ENCODE assay signal across 9 cellular contexts in the genomic region with DNA sequence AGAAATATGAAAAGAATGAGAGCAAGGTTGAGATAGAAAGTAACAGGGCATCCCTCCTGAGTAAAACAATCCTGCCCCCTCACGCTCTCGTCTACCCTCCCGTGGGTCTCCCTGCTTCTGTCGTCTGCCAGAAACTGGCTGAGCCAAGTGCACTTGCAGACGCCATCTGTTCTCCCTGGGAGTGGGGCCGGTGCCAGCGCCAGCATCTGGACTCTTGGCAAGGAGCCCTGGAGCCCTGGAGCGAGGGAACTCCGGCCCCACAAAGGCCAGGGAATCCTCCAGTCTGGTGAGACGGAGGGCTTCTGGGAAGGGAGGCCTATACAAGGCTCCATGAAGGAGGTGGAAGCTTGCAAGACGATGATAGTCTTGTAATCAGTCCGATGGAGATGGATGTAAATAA. TPM values are rescaled to one million over a fixed set of nuclear protein-coding genes. Genes with fewer than 3 reads are reported as not detected.
DNase-seq lines count a peak whose midpoint lies in the region; ATAC-seq, FAIRE-seq and TF ChIP-seq lines count a peak whose summit lies in the region.
"Had no signal": no experiment of that assay in that cellular context is flagged by ENCODE, and none has a peak within 500 bp of the region (broad histone marks: within the 10 kb centered on the region; RNA-seq: fewer than 3 reads in every experiment).

No MANE protein-coding gene starts in this region.

- H3K4me2 ChIP-seq in HepG2 (ENCODE audit: low read depth, low read length): no peak overlapping the region
- H3K4me2 ChIP-seq: BLaER1 treated with 17β-estradiol and CSF1 and Interleukin-3, amounts not matched to agents 10 nM and 100 nM had no signal

- TF ChIP-seq RAD21 in liver (IDR thresholded peaks at IDR 0.05) (no peak), HepG2 (CRISPR knock-in tag; IDR thresholded peaks at IDR 0.05) (no peak)

- in situ Hi-C loops in HepG2 (cut with HindIII; ENCODE audit: extremely low pct_ligation_motif_present, low pct_unique_long_range_greater_than_20kb): no loop called here

- DNase-seq in HepG2 (ENCODE audit: low spot score) (no peak), left colon (peak; percentile 76 to 78), aorta (peak; percentile 89 to 90), MV-4-11 (lab: John Stamatoyannopoulos, UW) (no peak)
- DNase-seq in CD4-positive, alpha-beta T cell: no peak
- DNase-seq in activated CD4-positive, alpha-beta T cell treated with anti-CD3 and anti-CD28 coated beads, Interleukin-2, amount 50 U/mL, for 4 hours: no peak

- no peak overlapping the region for H2AFZ ChIP-seq in HepG2 (ENCODE audit: low read length)

- peaks cover 53% of the 10 kb centered on the region for H3K4me1 Mint-ChIP-seq in brain
- H3K4me1 Mint-ChIP-seq in CD4-positive, alpha-beta T cell (ENCODE audit: low read depth): peaks cover 14% of the 10 kb centered on the region

- no peak for FAIRE-seq in HepG2 (lab: Jason Lieb, UNC)

- intact Hi-C loops in HepG2 (cut with micrococcal nuclease; ENCODE audit: unreplicated experiment) (no loop called here), left colon (cut with DNase I, micrococcal nuclease) (no loop called here), aorta (cut with DNase I) (no loop called here)
- intact Hi-C loops in CD4-positive, alpha-beta T cell (cut with DNase I, micrococcal nuclease): no loop called here

- no peak overlapping the region for H3K27ac ChIP-seq in liver (ENCODE audit: low read depth in 1 of 2, low read length in 2 of 2)
- no peak overlapping the region for H3K27ac ChIP-seq in HepG2 (ENCODE audit: extremely low read length, insufficient read depth, low read length)
- no peak overlapping the region for H3K27ac ChIP-seq in aorta (ENCODE audit: low read depth in 1 of 2, low read length in 2 of 2)
- H3K27ac ChIP-seq in CD4-positive, alpha-beta T cell (ENCODE audit: low read depth, low read length): no peak overlapping the region

- H3K79me2 ChIP-seq in HepG2 (ENCODE audit: insufficient read depth, low read length): no peaks in the 10 kb centered on the region

- WGBS in liver: 55% methylated on average over 12 of the region's 12 CpGs
- WGBS in HepG2 (ENCODE audit: low lambda C conversion rate): 87% methylated on average over 12 of the region's 12 CpGs
- 3 to 5% methylated on average over 12 of the region's 12 CpGs for WGBS in aorta, 2 donors

- H3K4me3 ChIP-seq in liver (ENCODE audit: low read depth in 1 of 3, low read length in 3 of 3) (no peak overlapping the region), HepG2 (replicated peaks in 1 of 3; ENCODE audit: insufficient read depth in 1 of 3, low read depth in 2 of 3, low read length in 3 of 3) (no peak overlapping the region), aorta (ENCODE audit: low read length in 2 of 2) (no peak overlapping the region)
- H3K4me3 ChIP-seq: BLaER1 treated with 17β-estradiol and CSF1 and Interleukin-3, amounts not matched to agents 10 nM and 100 nM had no signal

- H3K9me3 ChIP-seq in liver (ENCODE audit: control insufficient read depth in 4 of 4, low read length in 3 of 4) (no peaks in the 10 kb centered on the region), HepG2 (ENCODE audit: low read length) (no peaks in the 10 kb centered on the region), aorta (ENCODE audit: control insufficient read depth, low read length) (no peaks in the 10 kb centered on the region)
- no peaks in the 10 kb centered on the region for H3K9me3 ChIP-seq in CD4-positive, alpha-beta T cell (ENCODE audit: control insufficient read depth, low read length)
- H3K9me3 ChIP-seq: BLaER1 treated with 17β-estradiol and CSF1 and Interleukin-3, amounts not matched to agents 10 nM and 100 nM had no signal

- CTCF ChIA-PET in HepG2 (lab: Yijun Ruan, JAX; ENCODE audit: low intra/inter-chr PET ratio, low total read pairs): no interaction called here
- CTCF ChIA-PET in CD4-positive, alpha-beta T cell (lab: Charles Lee): no interaction called here

- ATAC-seq in HepG2 (no peak), left colon (peak; percentile 61), aorta (ENCODE audit: low FRiP score) (peak; percentile 58)
- ATAC-seq in CD4-positive, alpha-beta T cell (ENCODE audit: poor library complexity): no peak

- peaks cover 4% of the 10 kb centered on the region for H3K36me3 Mint-ChIP-seq in brain
- no peaks in the 10 kb centered on the region for H3K36me3 Mint-ChIP-seq in CD4-positive, alpha-beta T cell (ENCODE audit: low read depth)

- TF ChIP-seq POLR2A in HepG2 (IDR thresholded peaks at IDR 0.05; ENCODE audit: insufficient read depth in 1 of 2, low read depth in 2 of 2, low read length in 2 of 2): no peak

- peak overlapping the region; percentile 56 to 73 (median 60) for H3K4me3 Mint-ChIP-seq in brain
- no peak overlapping the region for H3K4me3 Mint-ChIP-seq in CD4-positive, alpha-beta T cell

- no peaks in the 10 kb centered on the region for H3K27me3 ChIP-seq in liver (ENCODE audit: control insufficient read depth in 4 of 4, insufficient read depth in 4 of 4, low read length in 3 of 4)
- H3K27me3 ChIP-seq in HepG2 (ENCODE audit: control insufficient read depth in 1 of 2, insufficient read depth in 2 of 2, low read length in 2 of 2): no peaks in the 10 kb centered on the region
- H3K27me3 ChIP-seq in aorta (ENCODE audit: control insufficient read depth in 1 of 2, insufficient read depth in 2 of 2, low read length in 1 of 2): no peaks in the 10 kb centered on the region
- no peaks in the 10 kb centered on the region for H3K27me3 ChIP-seq in CD4-positive, alpha-beta T cell (ENCODE audit: control insufficient read depth, insufficient read depth, low read length)

- H3K4me1 ChIP-seq in liver (ENCODE audit: control insufficient read depth in 4 of 4, insufficient read depth in 4 of 4, low read length in 3 of 4) (peaks cover 0 to 6% (median 4%) of the 10 kb centered on the region in 4 donors), HepG2 (ENCODE audit: insufficient read depth, low read length) (peaks cover 26% of the 10 kb centered on the region), aorta (ENCODE audit: control insufficient read depth in 1 of 2, insufficient read depth in 2 of 2, low read length in 2 of 2) (no peaks in the 10 kb centered on the region)

- H3K27me3 Mint-ChIP-seq in brain: peaks cover 4% of the 10 kb centered on the region
- H3K27me3 Mint-ChIP-seq in CD4-positive, alpha-beta T cell: no peaks in the 10 kb centered on the region

- TF ChIP-seq EP300 in HepG2 (IDR thresholded peaks at IDR 0.05; ENCODE audit: low read depth in 2 of 2, low read length in 2 of 2) (no peak), HepG2 (CRISPR knock-in tag; IDR thresholded peaks at IDR 0.05; ENCODE audit: borderline replicate concordance) (no peak)

- H3K9ac ChIP-seq in liver (ENCODE audit: low read depth in 1 of 2, low read length in 2 of 2) (no peak overlapping the region), HepG2 (ENCODE audit: insufficient read depth, low read depth, low read length) (no peak overlapping the region)
- H3K9ac ChIP-seq: BLaER1 treated with 17β-estradiol and CSF1 and Interleukin-3, amounts not matched to agents 10 nM and 100 nM had no signal

- TF ChIP-seq CTCF in liver (IDR thresholded peaks at IDR 0.05; ENCODE audit: low read depth, low read length, missing input control): no peak
- TF ChIP-seq CTCF in HepG2 (CRISPR knock-in tag; IDR thresholded peaks at IDR 0.05): no peak
- TF ChIP-seq CTCF in brain (conservative IDR thresholded peaks at IDR 0.05): no peak
- TF ChIP-seq CTCF in CD4-positive, alpha-beta T cell (IDR thresholded peaks at IDR 0.05): no peak

- BruUV-seq in HepG2 (replicated peaks; lab: Mats Ljungman, UMichigan): no TSS peak

- no peaks in the 10 kb centered on the region for H3K36me3 ChIP-seq in liver (ENCODE audit: control insufficient read depth in 4 of 4, insufficient read depth in 3 of 4, low read depth in 1 of 4, low read length in 3 of 4)
- H3K36me3 ChIP-seq in HepG2 (replicated peaks in 1 of 2; ENCODE audit: control insufficient read depth in 1 of 2, insufficient read depth in 2 of 2, low read length in 2 of 2): no peaks in the 10 kb centered on the region; a peak in 2 of 5 replicates
- H3K36me3 ChIP-seq in aorta (ENCODE audit: control insufficient read depth in 1 of 2, insufficient read depth in 2 of 2, low read length in 1 of 2): no peaks in the 10 kb centered on the region

- no peaks in the 10 kb centered on the region for H4K20me1 ChIP-seq in HepG2 (ENCODE audit: insufficient read depth, low read length)

- peaks cover 0 to 3% (median 0%) of the 10 kb centered on the region in 5 experiments for H3K9me3 Mint-ChIP-seq in brain
- no peaks in the 10 kb centered on the region for H3K9me3 Mint-ChIP-seq in CD4-positive, alpha-beta T cell

- H3K27ac Mint-ChIP-seq in brain: peak overlapping the region; percentile 22 to 95 (median 85)
- H3K27ac Mint-ChIP-seq in CD4-positive, alpha-beta T cell: no peak overlapping the region

- POLR2A ChIA-PET in HepG2 (lab: Yijun Ruan, JAX): interaction anchor here (2.2 kb wide), 1 partner anchor 10 kb away, joined by 7 read pairs; a partner anchor contains a TSS
- POLR2A ChIA-PET in CD4-positive, alpha-beta T cell (lab: Charles Lee): no interaction called here

RNA-seq across cellular contexts. Expression of a gene that starts 2.3 kb away (rescaled TPM):
- total RNA-seq in liver (1 to 10 TPM; 2.8 to 3.1 TPM), HepG2 (2016; rRNA removed; fragmentation: Illumina TruSeq; extraction: Trizol) (6.3 and 8.4 TPM in 2 replicates), left colon (1 to 10 TPM; 2.8 to 4.9 TPM), aorta (10 to 100 TPM in 1 of 2 donors, 1 to 10 TPM in 1; 9.5 to 28.2 TPM)
- polyA plus RNA-seq in liver (1 to 10 TPM; 1.6 to 4.0 TPM), HepG2 (2011; rRNA removed) (10.3 and 11.2 TPM in 2 replicates), brain (ENCODE audit: insufficient read depth, low read depth, low replicate concordance) (8.6 TPM), aorta (10 to 100 TPM in 1 of 2 donors, 1 to 10 TPM in 1; 8.9 to 55.8 TPM)
- total RNA-seq in HepG2 (2016; cell fraction: cytosol; rRNA removed; fragmentation: Illumina TruSeq; extraction: Trizol; ENCODE audit: low read depth): 4.9 and 6.5 TPM in 2 replicates
- 6.2 and 7.3 TPM in 2 replicates for total RNA-seq in HepG2 (2016; cell fraction: insoluble cytoplasmic fraction; rRNA removed; fragmentation: Illumina TruSeq; extraction: Trizol)
- 3.9 and 4.6 TPM in 2 replicates for total RNA-seq in HepG2 (2016; cell fraction: membrane; rRNA removed; fragmentation: Illumina TruSeq; extraction: Trizol)
- total RNA-seq in HepG2 (2016; cell fraction: nucleus; rRNA removed; fragmentation: Illumina TruSeq; extraction: Trizol): 3.4 and 6.0 TPM in 2 replicates
- polyA plus RNA-seq in HepG2 (2011; cell fraction: cytosol; rRNA removed): 8.3 and 10.4 TPM in 2 replicates
- polyA plus RNA-seq in HepG2 (2011; cell fraction: nucleus; rRNA removed): 23.1 and 25.5 TPM in 2 replicates
- polyA plus RNA-seq in HepG2 (2012): 7.9 and 10.2 TPM in 2 replicates
- 4.9 and 5.8 TPM in 2 replicates for polyA plus RNA-seq in HepG2 (2016; cell fraction: cytosol; fragmentation: Illumina TruSeq; extraction: Trizol; ENCODE audit: low read depth)
- polyA plus RNA-seq in HepG2 (2016; cell fraction: insoluble cytoplasmic fraction; fragmentation: Illumina TruSeq; extraction: Trizol; ENCODE audit: low read depth): 5.7 and 7.2 TPM in 2 replicates
- polyA plus RNA-seq in HepG2 (2016; cell fraction: membrane; fragmentation: Illumina TruSeq; extraction: Trizol; ENCODE audit: low read depth): 4.2 and 4.9 TPM in 2 replicates
- 9.5 and 11.5 TPM in 2 replicates for polyA plus RNA-seq in HepG2 (2016; cell fraction: nucleus; fragmentation: Illumina TruSeq; extraction: Trizol; ENCODE audit: insufficient read depth, low read depth)
- polyA minus RNA-seq in HepG2 (2011; rRNA and poly(A)+ RNA removed; ENCODE audit: low replicate concordance): 2.0 and 33.3 TPM in 2 replicates
- polyA minus RNA-seq in HepG2 (2011; cell fraction: cytosol; rRNA and poly(A)+ RNA removed): 4.9 and 7.2 TPM in 2 replicates
- polyA minus RNA-seq in HepG2 (2011; cell fraction: nucleus; rRNA and poly(A)+ RNA removed): 12.7 and 17.7 TPM in 2 replicates
- 1 to 10 TPM; 6.8 to 7.7 TPM for total RNA-seq in CD4-positive, alpha-beta T cell

RNA-seq across cellular contexts. Expression of a gene that starts 10.0 kb away (rescaled TPM):
- total RNA-seq in liver: 1 to 10 TPM; 2.4 to 2.5 TPM
- 1 to 10 TPM; 3.5 to 3.7 TPM for polyA plus RNA-seq in liver
- total RNA-seq in HepG2 (2016; rRNA removed; fragmentation: Illumina TruSeq; extraction: Trizol): 4.4 and 5.3 TPM in 2 replicates
- 1.6 and 2.5 TPM in 2 replicates for total RNA-seq in HepG2 (2016; cell fraction: cytosol; rRNA removed; fragmentation: Illumina TruSeq; extraction: Trizol; ENCODE audit: low read depth)
- total RNA-seq in HepG2 (2016; cell fraction: insoluble cytoplasmic fraction; rRNA removed; fragmentation: Illumina TruSeq; extraction: Trizol): 4.5 and 4.8 TPM in 2 replicates
- total RNA-seq in HepG2 (2016; cell fraction: membrane; rRNA removed; fragmentation: Illumina TruSeq; extraction: Trizol): 3.0 and 4.0 TPM in 2 replicates
- total RNA-seq in HepG2 (2016; cell fraction: nucleus; rRNA removed; fragmentation: Illumina TruSeq; extraction: Trizol): 2.3 and 2.6 TPM in 2 replicates
- polyA plus RNA-seq in HepG2 (2011; rRNA removed): 2.9 and 3.1 TPM in 2 replicates
- 2.1 and 3.5 TPM in 2 replicates for polyA plus RNA-seq in HepG2 (2011; cell fraction: cytosol; rRNA removed)
- 2.3 and 2.4 TPM in 2 replicates for polyA plus RNA-seq in HepG2 (2011; cell fraction: nucleus; rRNA removed)
- 1.1 and 1.5 TPM in 2 replicates for polyA plus RNA-seq in HepG2 (2012)
- 1.9 TPM in 2 replicates for polyA plus RNA-seq in HepG2 (2016; cell fraction: cytosol; fragmentation: Illumina TruSeq; extraction: Trizol; ENCODE audit: low read depth)
- 3.4 and 4.7 TPM in 2 replicates for polyA plus RNA-seq in HepG2 (2016; cell fraction: insoluble cytoplasmic fraction; fragmentation: Illumina TruSeq; extraction: Trizol; ENCODE audit: low read depth)
- 2.7 and 3.1 TPM in 2 replicates for polyA plus RNA-seq in HepG2 (2016; cell fraction: membrane; fragmentation: Illumina TruSeq; extraction: Trizol; ENCODE audit: low read depth)
- polyA plus RNA-seq in HepG2 (2016; cell fraction: nucleus; fragmentation: Illumina TruSeq; extraction: Trizol; ENCODE audit: insufficient read depth, low read depth): 3.4 and 5.8 TPM in 2 replicates
- 2.0 and 4.3 TPM in 2 replicates for polyA minus RNA-seq in HepG2 (2011; rRNA and poly(A)+ RNA removed; ENCODE audit: low replicate concordance)
- polyA minus RNA-seq in HepG2 (2011; cell fraction: cytosol; rRNA and poly(A)+ RNA removed): 1.2 and 1.5 TPM in 2 replicates
- 0.90 and 2.5 TPM in 2 replicates for polyA minus RNA-seq in HepG2 (2011; cell fraction: nucleus; rRNA and poly(A)+ RNA removed)
- polyA plus RNA-seq in brain (ENCODE audit: insufficient read depth, low read depth, low replicate concordance): 11.8 TPM
- total RNA-seq in left colon: 1 to 10 TPM; 6.2 to 8.6 TPM
- 1 to 10 TPM; 4.1 to 5.6 TPM for total RNA-seq in aorta
- polyA plus RNA-seq in aorta: 10 to 100 TPM in 1 of 2 donors, 1 to 10 TPM in 1; 1.6 to 13.5 TPM
- 10 to 100 TPM; 21.1 to 26.8 TPM for total RNA-seq in CD4-positive, alpha-beta T cell

RNA-seq across cellular contexts. Expression of a gene that starts 20.3 kb away (rescaled TPM):
- 10 to 100 TPM in 1 of 2 donors, 1 to 10 TPM in 1; 4.9 to 10.6 TPM for total RNA-seq in liver
- polyA plus RNA-seq in liver: 1 to 10 TPM in 1 of 2 donors, under 1 TPM in 1; 0.83 to 8.9 TPM
- total RNA-seq in HepG2 (2016; rRNA removed; fragmentation: Illumina TruSeq; extraction: Trizol): 2.7 and 4.1 TPM in 2 replicates
- total RNA-seq in HepG2 (2016; cell fraction: cytosol; rRNA removed; fragmentation: Illumina TruSeq; extraction: Trizol; ENCODE audit: low read depth): 6.2 and 9.0 TPM in 2 replicates
- 2.2 and 3.6 TPM in 2 replicates for total RNA-seq in HepG2 (2016; cell fraction: insoluble cytoplasmic fraction; rRNA removed; fragmentation: Illumina TruSeq; extraction: Trizol)
- 12.7 and 14.7 TPM in 2 replicates for total RNA-seq in HepG2 (2016; cell fraction: membrane; rRNA removed; fragmentation: Illumina TruSeq; extraction: Trizol)
- total RNA-seq in HepG2 (2016; cell fraction: nucleus; rRNA removed; fragmentation: Illumina TruSeq; extraction: Trizol): 3.0 and 7.5 TPM in 2 replicates
- polyA plus RNA-seq in HepG2 (2011; rRNA removed): 5.4 and 6.2 TPM in 2 replicates
- 4.9 and 6.6 TPM in 2 replicates for polyA plus RNA-seq in HepG2 (2011; cell fraction: cytosol; rRNA removed)
- polyA plus RNA-seq in HepG2 (2011; cell fraction: nucleus; rRNA removed): 24.0 and 30.3 TPM in 2 replicates
- 27.5 and 39.6 TPM in 2 replicates for polyA plus RNA-seq in HepG2 (2012)
- 35.9 and 36.5 TPM in 2 replicates for polyA plus RNA-seq in HepG2 (2016; cell fraction: cytosol; fragmentation: Illumina TruSeq; extraction: Trizol; ENCODE audit: low read depth)
- 13.3 and 16.4 TPM in 2 replicates for polyA plus RNA-seq in HepG2 (2016; cell fraction: insoluble cytoplasmic fraction; fragmentation: Illumina TruSeq; extraction: Trizol; ENCODE audit: low read depth)
- polyA plus RNA-seq in HepG2 (2016; cell fraction: membrane; fragmentation: Illumina TruSeq; extraction: Trizol; ENCODE audit: low read depth): 49.5 and 52.5 TPM in 2 replicates
- 30.3 and 32.9 TPM in 2 replicates for polyA plus RNA-seq in HepG2 (2016; cell fraction: nucleus; fragmentation: Illumina TruSeq; extraction: Trizol; ENCODE audit: insufficient read depth, low read depth)
- 5.5 and 10.7 TPM in 2 replicates for polyA minus RNA-seq in HepG2 (2011; rRNA and poly(A)+ RNA removed; ENCODE audit: low replicate concordance)
- 17.6 and 20.2 TPM in 2 replicates for polyA minus RNA-seq in HepG2 (2011; cell fraction: cytosol; rRNA and poly(A)+ RNA removed)
- polyA minus RNA-seq in HepG2 (2011; cell fraction: nucleus; rRNA and poly(A)+ RNA removed): 6.1 and 7.5 TPM in 2 replicates
- 11.2 TPM for polyA plus RNA-seq in brain (ENCODE audit: insufficient read depth, low read depth, low replicate concordance)
- total RNA-seq in left colon: 10 to 100 TPM in 1 of 2 donors, 1 to 10 TPM in 1; 7.4 to 14.7 TPM
- 10 to 100 TPM; 81.6 to 97.5 TPM for total RNA-seq in aorta
- polyA plus RNA-seq in aorta: 10 to 100 TPM; 25.4 to 56.6 TPM
- 100 to 1,000 TPM; 406 to 416 TPM for total RNA-seq in CD4-positive, alpha-beta T cell

RNA-seq across cellular contexts. Expression of a gene that starts 23.2 kb away (rescaled TPM):
- total RNA-seq in liver (10 to 100 TPM in 1 of 2 donors, 1 to 10 TPM in 1; 8.3 to 11.5 TPM), HepG2 (2016; rRNA removed; fragmentation: Illumina TruSeq; extraction: Trizol) (23.6 and 24.1 TPM in 2 replicates), left colon (10 to 100 TPM; 11.8 to 12.7 TPM), aorta (1 to 10 TPM; 5.5 to 8.7 TPM)
- polyA plus RNA-seq in liver (10 to 100 TPM; 26.2 to 26.7 TPM), HepG2 (2011; rRNA removed) (26.5 and 31.5 TPM in 2 replicates), brain (ENCODE audit: insufficient read depth, low read depth, low replicate concordance) (46.6 TPM), aorta (10 to 100 TPM in 1 of 2 donors, 1 to 10 TPM in 1; 9.9 to 15.4 TPM)
- total RNA-seq in HepG2 (2016; cell fraction: cytosol; rRNA removed; fragmentation: Illumina TruSeq; extraction: Trizol; ENCODE audit: low read depth): 7.1 TPM in 2 replicates
- 22.9 and 25.3 TPM in 2 replicates for total RNA-seq in HepG2 (2016; cell fraction: insoluble cytoplasmic fraction; rRNA removed; fragmentation: Illumina TruSeq; extraction: Trizol)
- 5.9 and 7.1 TPM in 2 replicates for total RNA-seq in HepG2 (2016; cell fraction: membrane; rRNA removed; fragmentation: Illumina TruSeq; extraction: Trizol)
- total RNA-seq in HepG2 (2016; cell fraction: nucleus; rRNA removed; fragmentation: Illumina TruSeq; extraction: Trizol): 11.1 and 12.5 TPM in 2 replicates
- polyA plus RNA-seq in HepG2 (2011; cell fraction: cytosol; rRNA removed): 28.1 and 37.8 TPM in 2 replicates
- 19.3 and 20.0 TPM in 2 replicates for polyA plus RNA-seq in HepG2 (2011; cell fraction: nucleus; rRNA removed)
- 19.0 and 33.9 TPM in 2 replicates for polyA plus RNA-seq in HepG2 (2012)
- 4.5 and 5.0 TPM in 2 replicates for polyA plus RNA-seq in HepG2 (2016; cell fraction: cytosol; fragmentation: Illumina TruSeq; extraction: Trizol; ENCODE audit: low read depth)
- polyA plus RNA-seq in HepG2 (2016; cell fraction: insoluble cytoplasmic fraction; fragmentation: Illumina TruSeq; extraction: Trizol; ENCODE audit: low read depth): 23.1 and 25.5 TPM in 2 replicates
- 3.8 and 5.4 TPM in 2 replicates for polyA plus RNA-seq in HepG2 (2016; cell fraction: membrane; fragmentation: Illumina TruSeq; extraction: Trizol; ENCODE audit: low read depth)
- 17.4 and 17.8 TPM in 2 replicates for polyA plus RNA-seq in HepG2 (2016; cell fraction: nucleus; fragmentation: Illumina TruSeq; extraction: Trizol; ENCODE audit: insufficient read depth, low read depth)
- polyA minus RNA-seq in HepG2 (2011; rRNA and poly(A)+ RNA removed; ENCODE audit: low replicate concordance): 18.9 and 21.9 TPM in 2 replicates
- polyA minus RNA-seq in HepG2 (2011; cell fraction: cytosol; rRNA and poly(A)+ RNA removed): 11.7 and 13.1 TPM in 2 replicates
- 7.5 and 9.0 TPM in 2 replicates for polyA minus RNA-seq in HepG2 (2011; cell fraction: nucleus; rRNA and poly(A)+ RNA removed)
- 1 to 10 TPM; 6.5 to 7.5 TPM for total RNA-seq in CD4-positive, alpha-beta T cell

RNA-seq across cellular contexts. Expression of a gene that starts 23.6 kb away (rescaled TPM):
- total RNA-seq in liver: 10 to 100 TPM; 38.5 to 43.1 TPM
- 10 to 100 TPM; 84.3 to 91.4 TPM for polyA plus RNA-seq in liver
- 9.7 and 11.8 TPM in 2 replicates for total RNA-seq in HepG2 (2016; rRNA removed; fragmentation: Illumina TruSeq; extraction: Trizol)
- total RNA-seq in HepG2 (2016; cell fraction: cytosol; rRNA removed; fragmentation: Illumina TruSeq; extraction: Trizol; ENCODE audit: low read depth): 1.5 TPM in 2 replicates
- total RNA-seq in HepG2 (2016; cell fraction: insoluble cytoplasmic fraction; rRNA removed; fragmentation: Illumina TruSeq; extraction: Trizol): 6.9 and 10.5 TPM in 2 replicates
- 3.3 and 4.5 TPM in 2 replicates for total RNA-seq in HepG2 (2016; cell fraction: membrane; rRNA removed; fragmentation: Illumina TruSeq; extraction: Trizol)
- 6.1 and 7.1 TPM in 2 replicates for total RNA-seq in HepG2 (2016; cell fraction: nucleus; rRNA removed; fragmentation: Illumina TruSeq; extraction: Trizol)
- polyA plus RNA-seq in HepG2 (2011; rRNA removed): 31.3 and 31.5 TPM in 2 replicates
- polyA plus RNA-seq in HepG2 (2011; cell fraction: cytosol; rRNA removed): 20.9 and 32.3 TPM in 2 replicates
- 30.6 and 39.7 TPM in 2 replicates for polyA plus RNA-seq in HepG2 (2011; cell fraction: nucleus; rRNA removed)
- polyA plus RNA-seq in HepG2 (2012): 10.5 and 13.8 TPM in 2 replicates
- polyA plus RNA-seq in HepG2 (2016; cell fraction: cytosol; fragmentation: Illumina TruSeq; extraction: Trizol; ENCODE audit: low read depth): 1.6 and 2.5 TPM in 2 replicates
- 5.8 and 6.3 TPM in 2 replicates for polyA plus RNA-seq in HepG2 (2016; cell fraction: insoluble cytoplasmic fraction; fragmentation: Illumina TruSeq; extraction: Trizol; ENCODE audit: low read depth)
- 2.1 and 3.5 TPM in 2 replicates for polyA plus RNA-seq in HepG2 (2016; cell fraction: membrane; fragmentation: Illumina TruSeq; extraction: Trizol; ENCODE audit: low read depth)
- 3.7 and 7.6 TPM in 2 replicates for polyA plus RNA-seq in HepG2 (2016; cell fraction: nucleus; fragmentation: Illumina TruSeq; extraction: Trizol; ENCODE audit: insufficient read depth, low read depth)
- 19.1 and 44.4 TPM in 2 replicates for polyA minus RNA-seq in HepG2 (2011; rRNA and poly(A)+ RNA removed; ENCODE audit: low replicate concordance)
- 23.0 and 29.5 TPM in 2 replicates for polyA minus RNA-seq in HepG2 (2011; cell fraction: cytosol; rRNA and poly(A)+ RNA removed)
- polyA minus RNA-seq in HepG2 (2011; cell fraction: nucleus; rRNA and poly(A)+ RNA removed): 11.6 and 11.8 TPM in 2 replicates
- 53.0 TPM for polyA plus RNA-seq in brain (ENCODE audit: insufficient read depth, low read depth, low replicate concordance)
- 10 to 100 TPM; 17.3 to 20.4 TPM for total RNA-seq in left colon
- total RNA-seq in aorta: 10 to 100 TPM; 11.6 to 15.2 TPM
- polyA plus RNA-seq in aorta: 10 to 100 TPM; 11.1 to 50.6 TPM
- 10 to 100 TPM; 12.2 to 13.1 TPM for total RNA-seq in CD4-positive, alpha-beta T cell

Comparison
In these comparisons a context has a peak if more than half of its experiments do, and no peak if none do; other contexts are left out.
1. ATAC-seq: peak in left colon (single experiment) and aorta (single experiment); none in HepG2 (single experiment) and CD4-positive, alpha-beta T cell (single experiment).
2. DNase-seq: peak in left colon (2 of 2) and aorta (2 of 2); none in HepG2 (single experiment), CD4-positive, alpha-beta T cell (0 of 10), MV-4-11 (single experiment) and activated CD4-positive, alpha-beta T cell treated with anti-CD3 and anti-CD28 coated beads, Interleukin-2, amount 50 U/mL, for 4 hours (0 of 2).
3. RNA of a gene that starts 20.3 kb away (total RNA-seq): 406 to 416 TPM in CD4-positive, alpha-beta T cell and 81.6 to 97.5 TPM in aorta; 7.4 to 14.7 TPM in left colon, 4.9 to 10.6 TPM in liver and 2.2 to 14.7 TPM in HepG2; every median in the first group is over 4 times any median in the second.